17 cellular contexts compared by ENCODE assay signal in genomic region chr22:37672920-37673453, GRCh38. TPM values are rescaled to one million over a fixed set of nuclear protein-coding genes. Genes with fewer than 3 reads are reported as not detected.
DNase-seq lines count a peak whose midpoint lies in the region; FAIRE-seq and TF ChIP-seq lines count a peak whose summit lies in the region.
"Had no signal": no experiment of that assay in that cellular context is flagged by ENCODE, and none has a peak within 500 bp of the region (broad histone marks: within the 10 kb centered on the region; RNA-seq: fewer than 3 reads in every experiment).

No MANE protein-coding gene starts in this region.

- H3K27ac ChIP-seq in OCI-LY7 (ENCODE audit: low read depth, low read length, poor library complexity, severe bottlenecking) = no peak overlapping the region
- peak overlapping the region; percentile 91 to 98 (median 94) for H3K27ac ChIP-seq in esophagus muscularis mucosa (replicated peaks in 1 of 4)
- H3K27ac ChIP-seq in stomach = peak overlapping the region in 3 of 5 donors; percentile 91 to 94 (median 94)
- no peak overlapping the region for H3K27ac ChIP-seq in PC-9
- H3K27ac ChIP-seq: foreskin keratinocyte had no signal

- H3K9me2 ChIP-seq in OCI-LY7 (ENCODE audit: insufficient read depth, low read length) (no peaks in the 10 kb centered on the region), PC-9 (ENCODE audit: insufficient read depth) (no peaks in the 10 kb centered on the region)

- TF ChIP-seq POLR2A in esophagus muscularis mucosa (IDR thresholded peaks at IDR 0.05; ENCODE audit: low read depth) (no peak), stomach (IDR thresholded peaks at IDR 0.05) (no peak)

- intact Hi-C loops in OCI-LY7 (cut with micrococcal nuclease; ENCODE audit: unreplicated experiment) (no loop called here), esophagus muscularis mucosa (cut with DNase I) (no loop called here), stomach (cut with DNase I; ENCODE audit: low total_unique reads) (no loop called here), PC-9 (cut with micrococcal nuclease; ENCODE audit: unreplicated experiment) (loop anchor here (10.0 kb wide), 1 partner anchor 128 kb away; no protein-coding TSS in a partner anchor)

- H3K27me3 ChIP-seq in esophagus muscularis mucosa (no peaks in the 10 kb centered on the region), stomach (no peaks in the 10 kb centered on the region), PC-9 (ENCODE audit: insufficient read depth, low read depth) (no peaks in the 10 kb centered on the region)
- H3K27me3 ChIP-seq: foreskin keratinocyte had no signal

- CTCF ChIA-PET in OCI-LY7 (lab: Charles Lee; ENCODE audit: unreplicated experiment) (no interaction called here), PC-9 (lab: Charles Lee) (no interaction called here)

- WGBS in esophagus muscularis mucosa = 68% methylated on average over 3 of the region's 11 CpGs
- 37 to 59% (median 47%) methylated on average over 7 to 11 of the region's 11 CpGs for WGBS in stomach, 5 donors

- DNase-seq in activated CD4-positive, alpha-beta T cell treated with anti-CD3 and anti-CD28 coated beads for 48 hours = peak; percentile 40
- DNase-seq in activated CD4-positive, alpha-beta T cell treated with anti-CD3 and anti-CD28 coated beads for 1 hour = no peak
- no peak for DNase-seq in OCI-LY7 (ENCODE audit: low spot score)
- no peak for DNase-seq in esophagus muscularis mucosa (ENCODE audit: extremely low spot score)
- no peak for DNase-seq in stomach
- no peak for DNase-seq in PC-9
- no peak for DNase-seq in NCI-H510A treated with DMSO at 0.1 percent for 48 hours (lab: John Stamatoyannopoulos, UW)
- DNase-seq in GM19239 (ENCODE audit: insufficient read length, low spot score) = no peak
- DNase-seq: Calu3; effector memory CD8-positive, alpha-beta T cell; foreskin keratinocyte; NCI-H1417 treated with DMSO at 0.1 percent for 48 hours; NCI-H526; SHP77 had no signal

- H3K36me3 ChIP-seq in OCI-LY7 (ENCODE audit: insufficient read depth, low read length) = peaks cover 5% of the 10 kb centered on the region; the same call in 1 of the 2 replicates
- H3K36me3 ChIP-seq in esophagus muscularis mucosa = peaks cover 0 to 4% (median 3%) of the 10 kb centered on the region in 4 donors
- no peaks in the 10 kb centered on the region for H3K36me3 ChIP-seq in stomach
- H3K36me3 ChIP-seq in PC-9 (ENCODE audit: low read depth) = no peaks in the 10 kb centered on the region

- H3F3A ChIP-seq in PC-9 (ENCODE audit: insufficient read depth, low read depth) = peaks cover 46% of the 10 kb centered on the region

- BruUV-seq in OCI-LY7 (replicated peaks; lab: Mats Ljungman, UMichigan) = no TSS peak
- no TSS peak for BruUV-seq in PC-9 (replicated peaks; lab: Mats Ljungman, UMichigan)

- H3K4me1 ChIP-seq in OCI-LY7 (ENCODE audit: insufficient read depth, low read length, poor library complexity, severe bottlenecking) (peaks cover 40% of the 10 kb centered on the region), esophagus muscularis mucosa (peaks cover 29 to 70% (median 66%) of the 10 kb centered on the region in 4 donors), stomach (peaks cover 31 to 64% (median 59%) of the 10 kb centered on the region in 4 donors), PC-9 (replicated peaks; ENCODE audit: insufficient read depth) (peaks cover 43% of the 10 kb centered on the region)

- H3K79me2 ChIP-seq in OCI-LY7 (ENCODE audit: insufficient read depth, low read depth, low read length) (no peaks in the 10 kb centered on the region), PC-9 (ENCODE audit: low read depth) (no peaks in the 10 kb centered on the region)

- H3K9me3 ChIP-seq in OCI-LY7 (ENCODE audit: low read length) (no peaks in the 10 kb centered on the region), esophagus muscularis mucosa (no peaks in the 10 kb centered on the region), stomach (no peaks in the 10 kb centered on the region), PC-9 (ENCODE audit: insufficient read depth, low read depth) (no peaks in the 10 kb centered on the region)

- H4K20me1 ChIP-seq in OCI-LY7 (ENCODE audit: insufficient read depth, low read length) = no peaks in the 10 kb centered on the region
- H4K20me1 ChIP-seq in PC-9 (ENCODE audit: insufficient read depth) = no peaks in the 10 kb centered on the region

- peak overlapping the region; percentile 40; the same call in 1 of the 2 replicates for H3K4me2 ChIP-seq in OCI-LY7 (ENCODE audit: low read length)
- no peak overlapping the region for H3K4me2 ChIP-seq in PC-9

- H2AFZ ChIP-seq in OCI-LY7 (ENCODE audit: low read length) (no peak overlapping the region), PC-9 (no peak overlapping the region)

- H3K4me3 ChIP-seq in OCI-LY7 (ENCODE audit: low read depth, low read length, poor library complexity, severe bottlenecking) = no peak overlapping the region
- no peak overlapping the region for H3K4me3 ChIP-seq in esophagus muscularis mucosa
- no peak overlapping the region for H3K4me3 ChIP-seq in stomach
- H3K4me3 ChIP-seq in PC-9 = no peak overlapping the region

- FAIRE-seq in GM19239 (lab: Jason Lieb, UNC) = no peak
- FAIRE-seq: islet of Langerhans, TTC549 had no signal

- POLR2A ChIA-PET in OCI-LY7 (lab: Charles Lee) (interaction anchor here (0.6 kb wide), 1 partner anchor 10 kb away, joined by 3 read pairs; no protein-coding TSS in a partner anchor), PC-9 (lab: Charles Lee; ENCODE audit: unreplicated experiment) (no interaction called here)

- TF ChIP-seq CTCF in OCI-LY7 (conservative IDR thresholded peaks at IDR 0.05; ENCODE audit: low read length) (no peak), esophagus muscularis mucosa (IDR thresholded peaks at IDR 0.05) (no peak), stomach (IDR thresholded peaks at IDR 0.05) (no peak), PC-9 (conservative IDR thresholded peaks at IDR 0.05) (no peak)

- TF ChIP-seq EP300 in esophagus muscularis mucosa (IDR thresholded peaks at IDR 0.05) (no peak), stomach (IDR thresholded peaks at IDR 0.05) (no peak)

RNA-seq across cellular contexts. Expression of gene LGALS1, which starts 2.4 kb away (rescaled TPM):
- 85.8 and 93.1 TPM in 2 replicates for total RNA-seq in OCI-LY7 (2014; rRNA removed; shearing (Covaris generic))
- total RNA-seq in OCI-LY7 (2022) = 57.2 and 57.3 TPM in 2 replicates
- 1,000 to 10,000 TPM in 3 of 4 donors, 100 to 1,000 TPM in 1; 710 to 1,112 (median 1,021) TPM for total RNA-seq in esophagus muscularis mucosa
- total RNA-seq in stomach = 100 to 1,000 TPM; 235 to 490 (median 312) TPM
- polyA plus RNA-seq in stomach = 1,000 to 10,000 TPM in 1 of 3 donors, 100 to 1,000 TPM in 2; 596 to 1,435 (median 703) TPM
- total RNA-seq in PC-9 (2021) = 734 and 791 TPM in 2 replicates

RNA-seq across cellular contexts. Expression of gene NOL12, which starts 13.2 kb away (rescaled TPM):
- 64.6 and 79.0 TPM in 2 replicates for total RNA-seq in OCI-LY7 (2014; rRNA removed; shearing (Covaris generic))
- total RNA-seq in OCI-LY7 (2022) = 58.6 and 62.3 TPM in 2 replicates
- total RNA-seq in esophagus muscularis mucosa = 10 to 100 TPM in 3 of 4 donors, 1 to 10 TPM in 1; 9.1 to 18.4 (median 14.5) TPM
- 10 to 100 TPM in 4 of 5 donors, 1 to 10 TPM in 1; 9.3 to 64.6 (median 41.5) TPM for total RNA-seq in stomach
- polyA plus RNA-seq in stomach = 10 to 100 TPM; 26.6 to 35.4 (median 35.2) TPM
- total RNA-seq in PC-9 (2021) = 42.1 and 44.3 TPM in 2 replicates

RNA-seq across cellular contexts. Expression of gene PDXP, which starts 14.5 kb away (rescaled TPM):
- 50.0 and 61.2 TPM in 2 replicates for total RNA-seq in OCI-LY7 (2014; rRNA removed; shearing (Covaris generic))
- total RNA-seq in OCI-LY7 (2022) (54.0 and 55.8 TPM in 2 replicates), esophagus muscularis mucosa (10 to 100 TPM in 3 of 4 donors, 1 to 10 TPM in 1; 7.3 to 28.3 (median 17.4) TPM), stomach (10 to 100 TPM in 1 of 5 donors, 1 to 10 TPM in 4; 2.9 to 72.1 (median 5.4) TPM), PC-9 (2021) (10.9 and 13.5 TPM in 2 replicates)
- polyA plus RNA-seq in stomach = 10 to 100 TPM in 1 of 3 donors, 1 to 10 TPM in 2; 6.4 to 11.8 (median 8.1) TPM

RNA-seq across cellular contexts. Expression of gene TRIOBP, which starts 23.9 kb away (rescaled TPM):
- 24.4 and 31.6 TPM in 2 replicates for total RNA-seq in OCI-LY7 (2014; rRNA removed; shearing (Covaris generic))
- 30.6 and 31.1 TPM in 2 replicates for total RNA-seq in OCI-LY7 (2022)
- 100 to 1,000 TPM; 150 to 208 (median 182) TPM for total RNA-seq in esophagus muscularis mucosa
- total RNA-seq in stomach = 100 to 1,000 TPM in 2 of 5 donors, 10 to 100 TPM in 3; 70.0 to 355 (median 90.6) TPM
- polyA plus RNA-seq in stomach = 10 to 100 TPM; 30.6 to 87.8 (median 70.2) TPM
- 170 and 172 TPM in 2 replicates for total RNA-seq in PC-9 (2021)

RNA-seq across cellular contexts. Expression of gene SH3BP1, which starts 33.5 kb away (rescaled TPM):
- 15.3 and 18.3 TPM in 2 replicates for total RNA-seq in OCI-LY7 (2014; rRNA removed; shearing (Covaris generic))
- total RNA-seq in OCI-LY7 (2022) (44.4 and 48.4 TPM in 2 replicates), esophagus muscularis mucosa (1 to 10 TPM; 1.5 to 7.5 (median 4.3) TPM), stomach (100 to 1,000 TPM in 1 of 5 donors, 10 to 100 TPM in 1, 1 to 10 TPM in 2, not detected in 1; 1.6 to 135 (median 7.3) TPM), PC-9 (2021) (52.1 and 60.5 TPM in 2 replicates)
- polyA plus RNA-seq in stomach = 10 to 100 TPM in 1 of 3 donors, 1 to 10 TPM in 2; 8.7 to 12.8 (median 9.5) TPM
- total RNA-seq: A172 had no signal

Comparison
In these comparisons a context has a peak if more than half of its experiments do, and no peak if none do; other contexts are left out.
1. H3K27ac ChIP-seq: peak in esophagus muscularis mucosa (4 of 4) and stomach (3 of 5); none in OCI-LY7 (single experiment) and PC-9 (single experiment).